ENCODE assay signal across 1 cellular context in the genomic region with DNA sequence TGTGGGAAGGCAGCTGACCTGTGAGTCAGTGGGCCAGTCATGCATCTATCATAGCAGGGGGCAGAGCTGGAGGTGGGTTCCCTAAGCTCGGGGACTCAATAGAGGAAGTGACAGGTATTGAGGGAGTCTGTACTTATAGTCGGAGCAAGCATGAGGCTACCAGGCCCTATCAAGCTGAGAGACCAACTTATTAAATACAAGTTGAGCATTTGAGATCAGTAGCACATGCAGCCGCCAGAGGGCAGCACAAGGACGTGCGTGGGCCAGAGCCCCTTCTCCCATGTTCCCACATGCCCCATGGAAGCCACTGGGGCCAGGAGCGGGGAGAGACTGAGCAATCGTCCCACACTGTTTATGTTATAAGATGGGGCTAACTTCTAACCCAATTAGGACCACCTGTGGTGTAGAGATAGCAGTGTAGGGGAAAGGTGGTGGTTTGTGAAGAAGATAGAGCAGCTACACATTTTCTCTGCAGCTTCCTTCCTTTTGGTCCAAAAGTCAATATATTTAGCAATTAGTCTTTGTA.
TF ChIP-seq lines count a peak whose summit lies in the region.

No MANE protein-coding gene starts in this region.

TF ChIP-seq in HEK293, 187 proteins besides CTCF, POLR2A, EP300 and RAD21 (continued from another document):
- TF ChIP-seq GLIS2 (tag by site-specific recombination; IDR thresholded peaks at IDR 0.05) (no peak), ZBTB20 (tag by site-specific recombination; IDR thresholded peaks at IDR 0.05) (no peak), ZNF610 (tag by site-specific recombination; IDR thresholded peaks at IDR 0.05; ENCODE audit: borderline replicate concordance) (no peak), ZFP69B (tag by site-specific recombination; IDR thresholded peaks at IDR 0.05) (no peak), ZNF501 (tag by site-specific recombination; IDR thresholded peaks at IDR 0.05) (peak; percentile 29; the same call in 1 of the 2 replicates), ZNF600 (tag by site-specific recombination; IDR thresholded peaks at IDR 0.05) (no peak), ZNF311 (tag by site-specific recombination; IDR thresholded peaks at IDR 0.05; ENCODE audit: borderline replicate concordance) (no peak), ZNF350 (tag by site-specific recombination; IDR thresholded peaks at IDR 0.05) (no peak), ZNF416 (tag by site-specific recombination; IDR thresholded peaks at IDR 0.05) (no peak), ZNF530 (tag by site-specific recombination; IDR thresholded peaks at IDR 0.05; ENCODE audit: low read depth) (no peak), SP2 (tag by site-specific recombination; IDR thresholded peaks at IDR 0.05) (no peak), ZNF558 (tag by site-specific recombination; IDR thresholded peaks at IDR 0.05) (no peak), EGR2 (tag by site-specific recombination; IDR thresholded peaks at IDR 0.05; ENCODE audit: low read depth) (peak; percentile 29; the same call in 1 of the 2 replicates), MZF1 (tag by site-specific recombination; IDR thresholded peaks at IDR 0.05; ENCODE audit: borderline replicate concordance) (no peak), ZNF624 (tag by site-specific recombination; IDR thresholded peaks at IDR 0.05) (no peak), ZNF548 (tag by site-specific recombination; IDR thresholded peaks at IDR 0.05) (no peak), RBAK (tag by site-specific recombination; IDR thresholded peaks at IDR 0.05) (no peak), ZFHX2 (tag by site-specific recombination; conservative IDR thresholded peaks at IDR 0.05) (peak; percentile 77), ZXDB (tag by site-specific recombination; IDR thresholded peaks at IDR 0.05) (no peak), ZNF155 (tag by site-specific recombination; IDR thresholded peaks at IDR 0.05) (no peak), GLIS1 (tag by site-specific recombination; IDR thresholded peaks at IDR 0.05) (peak; percentile 38; the same call in 1 of the 2 replicates), ZBTB48 (tag by site-specific recombination; IDR thresholded peaks at IDR 0.05) (no peak), ZNF626 (tag by site-specific recombination; IDR thresholded peaks at IDR 0.05) (no peak), ZNF776 (tag by site-specific recombination; IDR thresholded peaks at IDR 0.05; ENCODE audit: borderline replicate concordance) (no peak), ZNF571 (tag by site-specific recombination; IDR thresholded peaks at IDR 0.05) (no peak), IKZF3 (tag by site-specific recombination; IDR thresholded peaks at IDR 0.05) (peak; percentile 86), ZBTB8A (tag by site-specific recombination; IDR thresholded peaks at IDR 0.05) (0 out of 2 replicates have a peak, but pooled peaks have one; percentile 12), ZNF658 (tag by site-specific recombination; IDR thresholded peaks at IDR 0.05) (no peak), ZNF324 (tag by site-specific recombination; IDR thresholded peaks at IDR 0.05) (no peak)
- TF ChIP-seq, protein P1, sequence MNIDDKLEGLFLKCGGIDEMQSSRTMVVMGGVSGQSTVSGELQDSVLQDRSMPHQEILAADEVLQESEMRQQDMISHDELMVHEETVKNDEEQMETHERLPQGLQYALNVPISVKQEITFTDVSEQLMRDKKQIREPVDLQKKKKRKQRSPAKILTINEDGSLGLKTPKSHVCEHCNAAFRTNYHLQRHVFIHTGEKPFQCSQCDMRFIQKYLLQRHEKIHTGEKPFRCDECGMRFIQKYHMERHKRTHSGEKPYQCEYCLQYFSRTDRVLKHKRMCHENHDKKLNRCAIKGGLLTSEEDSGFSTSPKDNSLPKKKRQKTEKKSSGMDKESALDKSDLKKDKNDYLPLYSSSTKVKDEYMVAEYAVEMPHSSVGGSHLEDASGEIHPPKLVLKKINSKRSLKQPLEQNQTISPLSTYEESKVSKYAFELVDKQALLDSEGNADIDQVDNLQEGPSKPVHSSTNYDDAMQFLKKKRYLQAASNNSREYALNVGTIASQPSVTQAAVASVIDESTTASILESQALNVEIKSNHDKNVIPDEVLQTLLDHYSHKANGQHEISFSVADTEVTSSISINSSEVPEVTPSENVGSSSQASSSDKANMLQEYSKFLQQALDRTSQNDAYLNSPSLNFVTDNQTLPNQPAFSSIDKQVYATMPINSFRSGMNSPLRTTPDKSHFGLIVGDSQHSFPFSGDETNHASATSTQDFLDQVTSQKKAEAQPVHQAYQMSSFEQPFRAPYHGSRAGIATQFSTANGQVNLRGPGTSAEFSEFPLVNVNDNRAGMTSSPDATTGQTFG (tag by site-specific recombination; IDR thresholded peaks at IDR 0.05; ENCODE audit: borderline replicate concordance), result no peak
- TF ChIP-seq, protein P2, sequence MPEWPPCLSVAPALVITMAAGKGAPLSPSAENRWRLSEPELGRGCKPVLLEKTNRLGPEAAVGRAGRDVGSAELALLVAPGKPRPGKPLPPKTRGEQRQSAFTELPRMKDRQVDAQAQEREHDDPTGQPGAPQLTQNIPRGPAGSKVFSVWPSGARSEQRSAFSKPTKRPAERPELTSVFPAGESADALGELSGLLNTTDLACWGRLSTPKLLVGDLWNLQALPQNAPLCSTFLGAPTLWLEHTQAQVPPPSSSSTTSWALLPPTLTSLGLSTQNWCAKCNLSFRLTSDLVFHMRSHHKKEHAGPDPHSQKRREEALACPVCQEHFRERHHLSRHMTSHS (tag by site-specific recombination; IDR thresholded peaks at IDR 0.05), result no peak
- TF ChIP-seq, protein P3, sequence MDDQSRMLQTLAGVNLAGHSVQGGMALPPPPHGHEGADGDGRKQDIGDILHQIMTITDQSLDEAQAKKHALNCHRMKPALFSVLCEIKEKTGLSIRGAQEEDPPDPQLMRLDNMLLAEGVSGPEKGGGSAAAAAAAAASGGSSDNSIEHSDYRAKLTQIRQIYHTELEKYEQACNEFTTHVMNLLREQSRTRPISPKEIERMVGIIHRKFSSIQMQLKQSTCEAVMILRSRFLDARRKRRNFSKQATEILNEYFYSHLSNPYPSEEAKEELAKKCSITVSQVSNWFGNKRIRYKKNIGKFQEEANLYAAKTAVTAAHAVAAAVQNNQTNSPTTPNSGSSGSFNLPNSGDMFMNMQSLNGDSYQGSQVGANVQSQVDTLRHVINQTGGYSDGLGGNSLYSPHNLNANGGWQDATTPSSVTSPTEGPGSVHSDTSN (CRISPR knock-in tag; IDR thresholded peaks at IDR 0.05), result no peak
- TF ChIP-seq, protein P4, sequence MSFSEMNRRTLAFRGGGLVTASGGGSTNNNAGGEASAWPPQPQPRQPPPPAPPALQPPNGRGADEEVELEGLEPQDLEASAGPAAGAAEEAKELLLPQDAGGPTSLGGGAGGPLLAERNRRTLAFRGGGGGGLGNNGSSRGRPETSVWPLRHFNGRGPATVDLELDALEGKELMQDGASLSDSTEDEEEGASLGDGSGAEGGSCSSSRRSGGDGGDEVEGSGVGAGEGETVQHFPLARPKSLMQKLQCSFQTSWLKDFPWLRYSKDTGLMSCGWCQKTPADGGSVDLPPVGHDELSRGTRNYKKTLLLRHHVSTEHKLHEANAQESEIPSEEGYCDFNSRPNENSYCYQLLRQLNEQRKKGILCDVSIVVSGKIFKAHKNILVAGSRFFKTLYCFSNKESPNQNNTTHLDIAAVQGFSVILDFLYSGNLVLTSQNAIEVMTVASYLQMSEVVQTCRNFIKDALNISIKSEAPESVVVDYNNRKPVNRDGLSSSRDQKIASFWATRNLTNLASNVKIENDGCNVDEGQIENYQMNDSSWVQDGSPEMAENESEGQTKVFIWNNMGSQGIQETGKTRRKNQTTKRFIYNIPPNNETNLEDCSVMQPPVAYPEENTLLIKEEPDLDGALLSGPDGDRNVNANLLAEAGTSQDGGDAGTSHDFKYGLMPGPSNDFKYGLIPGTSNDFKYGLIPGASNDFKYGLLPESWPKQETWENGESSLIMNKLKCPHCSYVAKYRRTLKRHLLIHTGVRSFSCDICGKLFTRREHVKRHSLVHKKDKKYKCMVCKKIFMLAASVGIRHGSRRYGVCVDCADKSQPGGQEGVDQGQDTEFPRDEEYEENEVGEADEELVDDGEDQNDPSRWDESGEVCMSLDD (tag by site-specific recombination; IDR thresholded peaks at IDR 0.05), result no peak
- TF ChIP-seq, protein P5, sequence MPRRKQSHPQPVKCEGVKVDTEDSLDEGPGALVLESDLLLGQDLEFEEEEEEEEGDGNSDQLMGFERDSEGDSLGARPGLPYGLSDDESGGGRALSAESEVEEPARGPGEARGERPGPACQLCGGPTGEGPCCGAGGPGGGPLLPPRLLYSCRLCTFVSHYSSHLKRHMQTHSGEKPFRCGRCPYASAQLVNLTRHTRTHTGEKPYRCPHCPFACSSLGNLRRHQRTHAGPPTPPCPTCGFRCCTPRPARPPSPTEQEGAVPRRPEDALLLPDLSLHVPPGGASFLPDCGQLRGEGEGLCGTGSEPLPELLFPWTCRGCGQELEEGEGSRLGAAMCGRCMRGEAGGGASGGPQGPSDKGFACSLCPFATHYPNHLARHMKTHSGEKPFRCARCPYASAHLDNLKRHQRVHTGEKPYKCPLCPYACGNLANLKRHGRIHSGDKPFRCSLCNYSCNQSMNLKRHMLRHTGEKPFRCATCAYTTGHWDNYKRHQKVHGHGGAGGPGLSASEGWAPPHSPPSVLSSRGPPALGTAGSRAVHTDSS (tag by site-specific recombination; IDR thresholded peaks at IDR 0.05), result no peak
- TF ChIP-seq, protein P6, sequence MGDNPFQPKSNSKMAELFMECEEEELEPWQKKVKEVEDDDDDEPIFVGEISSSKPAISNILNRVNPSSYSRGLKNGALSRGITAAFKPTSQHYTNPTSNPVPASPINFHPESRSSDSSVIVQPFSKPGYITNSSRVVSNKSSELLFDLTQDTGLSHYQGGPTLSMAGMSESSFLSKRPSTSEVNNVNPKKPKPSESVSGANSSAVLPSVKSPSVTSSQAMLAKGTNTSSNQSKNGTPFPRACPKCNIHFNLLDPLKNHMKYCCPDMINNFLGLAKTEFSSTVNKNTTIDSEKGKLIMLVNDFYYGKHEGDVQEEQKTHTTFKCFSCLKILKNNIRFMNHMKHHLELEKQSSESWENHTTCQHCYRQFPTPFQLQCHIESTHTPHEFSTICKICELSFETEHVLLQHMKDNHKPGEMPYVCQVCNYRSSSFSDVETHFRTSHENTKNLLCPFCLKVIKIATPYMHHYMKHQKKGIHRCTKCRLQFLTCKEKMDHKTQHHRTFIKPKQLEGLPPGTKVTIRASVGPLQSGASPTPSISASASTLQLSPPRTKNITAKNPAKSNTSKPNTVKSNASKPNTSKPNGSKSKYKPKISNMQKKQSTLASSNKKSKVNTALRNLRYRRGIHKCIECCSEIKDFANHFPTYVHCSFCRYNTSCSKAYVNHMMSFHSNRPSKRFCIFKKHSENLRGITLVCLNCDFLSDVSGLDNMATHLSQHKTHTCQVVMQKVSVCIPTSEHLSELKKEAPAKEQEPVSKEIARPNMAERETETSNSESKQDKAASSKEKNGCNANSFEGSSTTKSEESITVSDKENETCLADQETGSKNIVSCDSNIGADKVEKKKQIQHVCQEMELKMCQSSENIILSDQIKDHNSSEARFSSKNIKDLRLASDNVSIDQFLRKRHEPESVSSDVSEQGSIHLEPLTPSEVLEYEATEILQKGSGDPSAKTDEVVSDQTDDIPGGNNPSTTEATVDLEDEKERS (tag by site-specific recombination; IDR thresholded peaks at IDR 0.05), result no peak
- TF ChIP-seq, protein P7, sequence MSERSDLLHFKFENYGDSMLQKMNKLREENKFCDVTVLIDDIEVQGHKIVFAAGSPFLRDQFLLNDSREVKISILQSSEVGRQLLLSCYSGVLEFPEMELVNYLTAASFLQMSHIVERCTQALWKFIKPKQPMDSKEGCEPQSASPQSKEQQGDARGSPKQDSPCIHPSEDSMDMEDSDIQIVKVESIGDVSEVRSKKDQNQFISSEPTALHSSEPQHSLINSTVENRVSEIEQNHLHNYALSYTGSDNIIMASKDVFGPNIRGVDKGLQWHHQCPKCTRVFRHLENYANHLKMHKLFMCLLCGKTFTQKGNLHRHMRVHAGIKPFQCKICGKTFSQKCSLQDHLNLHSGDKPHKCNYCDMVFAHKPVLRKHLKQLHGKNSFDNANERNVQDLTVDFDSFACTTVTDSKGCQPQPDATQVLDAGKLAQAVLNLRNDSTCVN (tag by site-specific recombination; optimal IDR thresholded peaks at IDR 0.05), result no peak
